27 cellular contexts compared by ENCODE assay signal in genomic region chr12:64709429-64709828, GRCh38. TPM values are rescaled to one million over a fixed set of nuclear protein-coding genes. Genes with fewer than 3 reads are reported as not detected.
DNase-seq lines count a peak whose midpoint lies in the region; ATAC-seq, FAIRE-seq and TF ChIP-seq lines count a peak whose summit lies in the region.
"Had no signal": no experiment of that assay in that cellular context is flagged by ENCODE, and none has a peak within 500 bp of the region (broad histone marks: within the 10 kb centered on the region; RNA-seq: fewer than 3 reads in every experiment).

No MANE protein-coding gene starts in this region.

- POLR2A ChIA-PET in K562 (lab: Yijun Ruan, JAX), result interaction anchor here (0.6 kb wide), 1 partner anchor 27 kb away, joined by 3 read pairs; no protein-coding TSS in a partner anchor
- POLR2A ChIA-PET in CD8-positive, alpha-beta T cell (lab: Charles Lee), result interaction anchor here (1.0 to 1.1 kb wide), 2 partner anchors 14 to 36 kb away, joined by 3 to 4 read pairs; no protein-coding TSS in a partner anchor

- no peaks in the 10 kb centered on the region for H3K4me1 ChIP-seq in K562 (replicated peaks in 1 of 2; ENCODE audit: control insufficient read depth in 2 of 2, insufficient read depth in 2 of 2, low read length in 2 of 2)
- H3K4me1 ChIP-seq in neutrophil (ENCODE audit: control insufficient read depth in 1 of 2, insufficient read depth in 1 of 2, low read depth in 1 of 2, low read length in 1 of 2), result peaks cover 29 to 39% of the 10 kb centered on the region in 2 experiments
- no peaks in the 10 kb centered on the region for H3K4me1 ChIP-seq in CD8-positive, alpha-beta T cell (ENCODE audit: insufficient read depth, low read length)

- no peaks in the 10 kb centered on the region for H4K20me1 ChIP-seq in K562 (replicated peaks; ENCODE audit: control insufficient read depth, insufficient read depth, low read length)
- H4K20me1 ChIP-seq: BLaER1 had no signal

- no peaks in the 10 kb centered on the region for H3K79me2 ChIP-seq in K562 (ENCODE audit: control insufficient read depth, insufficient read depth, low read length)

- no peak for FAIRE-seq in K562 (lab: Jason Lieb, UNC)
- FAIRE-seq: A204.1, GM12878, GM12892, GM18507 had no signal

- no peaks in the 10 kb centered on the region for H3K27me3 Mint-ChIP-seq in CD8-positive, alpha-beta T cell (ENCODE audit: low read depth)
- H3K27me3 Mint-ChIP-seq: CD4-positive, CD25-positive, alpha-beta regulatory T cell; CD8-positive, alpha-beta memory T cell had no signal

- no peak overlapping the region for H3K4me3 Mint-ChIP-seq in CD8-positive, alpha-beta T cell
- H3K4me3 Mint-ChIP-seq: CD14-positive monocyte; CD4-positive, CD25-positive, alpha-beta regulatory T cell; CD8-positive, alpha-beta memory T cell had no signal

- intact Hi-C loops in K562 (cut with micrococcal nuclease), result no loop called here
- intact Hi-C loops in CD8-positive, alpha-beta T cell (cut with DNase I, micrococcal nuclease), result loop anchor here in 1 of 2 experiments (10.0 kb wide), 1 partner anchor 255 kb away; the partner anchor contains the start of gene TBK1

- H3K27me3 ChIP-seq in K562 (ENCODE audit: control insufficient read depth in 2 of 2, insufficient read depth in 2 of 2, low read length in 2 of 2), result no peaks in the 10 kb centered on the region
- no peaks in the 10 kb centered on the region for H3K27me3 ChIP-seq in neutrophil
- H3K27me3 ChIP-seq in CD8-positive, alpha-beta T cell (ENCODE audit: insufficient read depth, low read length), result no peaks in the 10 kb centered on the region
- H3K27me3 ChIP-seq: BE2C, BLaER1 had no signal

- in situ Hi-C loops in K562 (cut with MboI), result no loop called here

- peaks cover 15% of the 10 kb centered on the region for H3K4me1 Mint-ChIP-seq in CD8-positive, alpha-beta T cell (ENCODE audit: low read depth)

- H3K27ac ChIP-seq in K562 (ENCODE audit: extremely low read depth, low read depth, low read length) (no peak overlapping the region), neutrophil (peak overlapping the region; percentile 20)
- H3K27ac ChIP-seq in CD8-positive, alpha-beta T cell (ENCODE audit: low read depth, low read length), result no peak overlapping the region
- H3K27ac ChIP-seq: BLaER1 had no signal

- no peak for TF ChIP-seq POLR2A in K562 (conservative IDR thresholded peaks at IDR 0.05)

- H3K4me2 ChIP-seq in K562 (ENCODE audit: insufficient read depth, low read length), result no peak overlapping the region
- H3K4me2 ChIP-seq: BLaER1 had no signal

- H3K36me3 ChIP-seq in K562 (ENCODE audit: control insufficient read depth, insufficient read depth, low read length) (peaks cover 1% of the 10 kb centered on the region; the same call in 1 of the 3 replicates), neutrophil (peaks cover 17% of the 10 kb centered on the region)
- no peaks in the 10 kb centered on the region for H3K36me3 ChIP-seq in CD8-positive, alpha-beta T cell (ENCODE audit: insufficient read depth, low read length)
- H3K36me3 ChIP-seq: BE2C had no signal

- WGBS in K562 (ENCODE audit: insufficient coverage, low coverage, missing lambda C conversion rate), result 79% methylated on average over 2 of the region's 2 CpGs

- TF ChIP-seq EP300 in Ishikawa (IDR thresholded peaks at IDR 0.05; ENCODE audit: borderline replicate concordance), result no peak
- no peak for TF ChIP-seq EP300 in K562 (IDR thresholded peaks at IDR 0.05; ENCODE audit: low read length)

- H3K9me3 ChIP-seq in K562 (replicated peaks; ENCODE audit: control insufficient read depth, insufficient read depth, low read depth, low read length) (no peaks in the 10 kb centered on the region), neutrophil (no peaks in the 10 kb centered on the region)
- no peaks in the 10 kb centered on the region for H3K9me3 ChIP-seq in CD8-positive, alpha-beta T cell (ENCODE audit: low read length)
- H3K9me3 ChIP-seq: BE2C, BLaER1 had no signal

- no peak overlapping the region for H3K4me3 ChIP-seq in K562
- no peak overlapping the region for H3K4me3 ChIP-seq in neutrophil (ENCODE audit: low read depth in 1 of 2, low read length in 1 of 2)
- H3K4me3 ChIP-seq in CD8-positive, alpha-beta T cell (ENCODE audit: low read depth, low read length), result no peak overlapping the region
- H3K4me3 ChIP-seq: BLaER1, GM12878 had no signal

- no peak overlapping the region for H2AFZ ChIP-seq in K562 (ENCODE audit: low read depth, low read length)

- no peak overlapping the region for H3K9ac ChIP-seq in K562 (ENCODE audit: insufficient read depth in 1 of 2, low read depth in 2 of 2, low read length in 2 of 2)
- H3K9ac ChIP-seq: BLaER1 had no signal

- TF ChIP-seq RAD21 in Ishikawa (IDR thresholded peaks at IDR 0.05; ENCODE audit: low read depth), result no peak
- TF ChIP-seq RAD21 in K562 (CRISPR knock-in tag; conservative IDR thresholded peaks at IDR 0.05 in 1 of 2, IDR thresholded peaks at IDR 0.05 in 1 of 2), result no peak

- H3K27ac Mint-ChIP-seq in CD8-positive, alpha-beta T cell, result no peak overlapping the region

- no peaks in the 10 kb centered on the region for H3K9me3 Mint-ChIP-seq in CD8-positive, alpha-beta T cell
- H3K9me3 Mint-ChIP-seq: CD14-positive monocyte; CD4-positive, CD25-positive, alpha-beta regulatory T cell; CD8-positive, alpha-beta memory T cell had no signal

- DNase-seq in K562 (ENCODE audit: extremely low read depth in 1 of 4, low spot score in 3 of 4), result no peak
- DNase-seq in NCI-H1092 (lab: John Stamatoyannopoulos, UW), result no peak
- DNase-seq in CD8-positive, alpha-beta T cell, result no peak
- no peak for DNase-seq in NCI-H2227 (lab: John Stamatoyannopoulos, UW; ENCODE audit: unreplicated experiment)
- DNase-seq: 8988T; ACHN; BE2C; C1 segment of cervical spinal cord; CD4-positive, CD25-positive, alpha-beta regulatory T cell; CD8-positive, alpha-beta memory T cell; COR-L47; DMS 273 treated with DMSO at 0.1 percent for 48 hours; DMS153; DMS53; DMS79; DND-41; EL; GDM1 had no signal

- H3K36me3 Mint-ChIP-seq in CD8-positive, alpha-beta T cell, result peaks cover 53% of the 10 kb centered on the region

- CTCF ChIA-PET in K562 (lab: Yijun Ruan, JAX; ENCODE audit: low intra/inter-chr PET ratio), result no interaction called here
- CTCF ChIA-PET in CD8-positive, alpha-beta T cell (lab: Charles Lee), result interaction anchor here (1.3 to 4.0 kb wide), 3 partner anchors 12 to 160 kb away, joined by 3 to 14 read pairs (median 10); no protein-coding TSS in a partner anchor

- TF ChIP-seq CTCF in K562 (IDR thresholded peaks at IDR 0.05 in 2 of 3, conservative IDR thresholded peaks at IDR 0.05 in 1 of 3; ENCODE audit: insufficient read depth in 2 of 3, low read depth in 1 of 3, low read length in 3 of 3) (no peak), neutrophil (IDR thresholded peaks at IDR 0.05) (no peak)
- TF ChIP-seq CTCF in CD8-positive, alpha-beta T cell (IDR thresholded peaks at IDR 0.05), result no peak

- no TSS peak for BruUV-seq in K562 (replicated peaks; lab: Mats Ljungman, UMichigan)

- ATAC-seq in K562 (peak; percentile 54; the same call in 2 of the 3 replicates), HG03095 (IDR thresholded peaks at IDR 0.05; ENCODE audit: unreplicated experiment) (no peak)
- no peak for ATAC-seq in CD8-positive, alpha-beta T cell
- ATAC-seq: GM12878 had no signal

- H3K9me1 ChIP-seq in K562 (ENCODE audit: control insufficient read depth, insufficient read depth, low read length), result no peaks in the 10 kb centered on the region

TF ChIP-seq in Ishikawa, 13 proteins besides CTCF, POLR2A, EP300 and RAD21:
- TF ChIP-seq CEBPB (IDR thresholded peaks at IDR 0.05), result no peak
- TF ChIP-seq, protein P1, sequence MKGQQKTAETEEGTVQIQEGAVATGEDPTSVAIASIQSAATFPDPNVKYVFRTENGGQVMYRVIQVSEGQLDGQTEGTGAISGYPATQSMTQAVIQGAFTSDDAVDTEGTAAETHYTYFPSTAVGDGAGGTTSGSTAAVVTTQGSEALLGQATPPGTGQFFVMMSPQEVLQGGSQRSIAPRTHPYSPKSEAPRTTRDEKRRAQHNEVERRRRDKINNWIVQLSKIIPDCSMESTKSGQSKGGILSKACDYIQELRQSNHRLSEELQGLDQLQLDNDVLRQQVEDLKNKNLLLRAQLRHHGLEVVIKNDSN (IDR thresholded peaks at IDR 0.05), result peak; percentile 55; the same call in 1 of the 2 replicates
- peak; percentile 62; the same call in 1 of the 2 replicates for TF ChIP-seq YY1 (IDR thresholded peaks at IDR 0.05; ENCODE audit: low read depth)
TF ChIP-seq in Ishikawa: peak in this region for 2.

TF ChIP-seq in K562, 482 proteins besides CTCF, POLR2A, EP300 and RAD21 (continues in another document):
- peak; percentile 40 for TF ChIP-seq USF2 (CRISPR knock-in tag; IDR thresholded peaks at IDR 0.05)

RNA-seq across cellular contexts. Expression of gene GNS, which starts 49.8 kb away (rescaled TPM):
- 35.8 and 41.6 TPM in 2 replicates for total RNA-seq in K562 (2011; cell fraction: chromatin; rRNA removed; ENCODE audit: low replicate concordance)
- 33.9 and 38.3 TPM in 2 replicates for total RNA-seq in K562 (2011; cell fraction: nucleolus; rRNA removed)
- total RNA-seq in K562 (2011; cell fraction: nucleoplasm; rRNA removed), result 46.0 and 52.8 TPM in 2 replicates
- 11.5 and 14.9 TPM in 2 replicates for total RNA-seq in K562 (2014; rRNA removed)
- total RNA-seq in K562 (2014; rRNA removed; fragmentation: Illumina TruSeq; extraction: Trizol), result 22.5 and 23.8 TPM in 2 replicates
- 26.0 and 26.9 TPM in 2 replicates for total RNA-seq in K562 (2015; rRNA removed; fragmentation: Illumina TruSeq; extraction: Trizol)
- total RNA-seq in K562 (2021), result 20.7 and 21.4 TPM in 2 replicates
- 30.3 and 31.0 TPM in 2 replicates for polyA plus RNA-seq in K562 (2011; rRNA removed)
- polyA plus RNA-seq in K562 (2011; cell fraction: cytosol; rRNA removed), result 14.3 and 18.3 TPM in 2 replicates
- polyA plus RNA-seq in K562 (2011; cell fraction: nucleus; rRNA removed), result 8.8 and 10.3 TPM in 2 replicates
- polyA plus RNA-seq in K562 (2012), result 18.2 and 29.0 TPM in 2 replicates
- 17.1 and 18.9 TPM in 2 replicates for polyA plus RNA-seq in K562 (2014; fragmentation: Illumina TruSeq; extraction: Trizol)
- 1 to 10 TPM; 4.6 to 5.0 TPM for polyA plus RNA-seq in K562 (2014; fragmentation: Nextera tagmentation; extraction: Ambion mirVana)
- 9.1 and 10.2 TPM in 2 replicates for polyA plus RNA-seq in K562 (2014; rRNA removed)
- 47.9 and 67.8 TPM in 2 replicates for polyA minus RNA-seq in K562 (2011; rRNA and poly(A)+ RNA removed)
- 28.9 and 41.8 TPM in 2 replicates for polyA minus RNA-seq in K562 (2011; cell fraction: cytosol; rRNA and poly(A)+ RNA removed)
- 6.5 and 8.1 TPM in 2 replicates for polyA minus RNA-seq in K562 (2011; cell fraction: nucleus; rRNA and poly(A)+ RNA removed)
- total RNA-seq in CD8-positive, alpha-beta T cell, result 1 to 10 TPM; 6.3 to 7.7 TPM
